ENCODE assay signal across 8 cellular contexts in genomic region chr19:52188822-52189744, GRCh38. TPM values are rescaled to one million over a fixed set of nuclear protein-coding genes. Genes with fewer than 3 reads are reported as not detected.
A peak's percentile ranks its signal among the peaks of the same experiment; 100 is the strongest.
DNase-seq lines count a peak whose midpoint lies in the region; ATAC-seq, FAIRE-seq and TF ChIP-seq lines count a peak whose summit lies in the region.

No MANE protein-coding gene starts in this region.

- CTCF ChIA-PET in CD4-positive, alpha-beta T cell (lab: Charles Lee): interaction anchor here (0.6 to 1.8 kb wide), 11 partner anchors 14 to 1272 kb away, joined by 3 to 23 read pairs (median 3); partner anchors contain the start of genes ZNF616 and ZNF836

- peaks cover 45% of the 10 kb centered on the region for H3K4me1 Mint-ChIP-seq in CD4-positive, alpha-beta T cell (ENCODE audit: low read depth)
- peaks cover 26% of the 10 kb centered on the region for H3K4me1 Mint-ChIP-seq in activated naive CD8-positive, alpha-beta T cell treated with anti-CD3 and anti-CD28 coated beads, Interleukin-2, amount 10 ng/mL, durations not matched to agents 7 days and 5 days

- H3K9me3 ChIP-seq in CD4-positive, alpha-beta T cell (ENCODE audit: control insufficient read depth, low read length): no peaks in the 10 kb centered on the region
- H3K9me3 ChIP-seq in iPS-15b (ENCODE audit: control insufficient read depth, insufficient read depth, low read length) (no peaks in the 10 kb centered on the region), small intestine (ENCODE audit: control insufficient read depth, low read depth) (no peaks in the 10 kb centered on the region)

- POLR2A ChIA-PET in CD4-positive, alpha-beta T cell (lab: Charles Lee): interaction anchor here (0.6 to 2.0 kb wide), 28 partner anchors 9 to 1926 kb away, joined by 3 to 52 read pairs (median 4); partner anchors contain the start of genes MYADM, ZNF432, ZNF610 and ZNF613
- POLR2A ChIA-PET in activated naive CD8-positive, alpha-beta T cell treated with anti-CD3 and anti-CD28 coated beads, Interleukin-2, amount 10 ng/mL, durations not matched to agents 7 days and 5 days (lab: Charles Lee): interaction anchor here (0.6 to 2.3 kb wide), 16 partner anchors 10 to 752 kb away, joined by 3 to 26 read pairs (median 4); partner anchors contain the start of genes ZNF615, ZNF616 and ZNF836

- peak overlapping the region; percentile 95 for H3K4me3 Mint-ChIP-seq in CD4-positive, alpha-beta T cell
- H3K4me3 Mint-ChIP-seq in activated naive CD8-positive, alpha-beta T cell treated with anti-CD3 and anti-CD28 coated beads, Interleukin-2, amount 10 ng/mL, durations not matched to agents 7 days and 5 days: peak overlapping the region; percentile 99

- H3K9ac ChIP-seq in iPS-15b (ENCODE audit: low read depth, low read length): peak overlapping the region; percentile 85

- peak overlapping the region; percentile 79 for H3K27ac ChIP-seq in CD4-positive, alpha-beta T cell (ENCODE audit: low read depth, low read length)
- H3K27ac ChIP-seq in small intestine (ENCODE audit: low read depth in 1 of 2, low read length in 1 of 2): peak overlapping the region; percentile 61 to 74

- H3K4me3 ChIP-seq in NB4 (ENCODE audit: low read depth, low read length) (peak overlapping the region; percentile 53), iPS-15b (ENCODE audit: low read depth, low read length) (peak overlapping the region; percentile 71), small intestine (ENCODE audit: low read depth in 1 of 2, low read length in 2 of 2) (peak overlapping the region in 1 of 2 donors; percentile 53)

- no peaks in the 10 kb centered on the region for H3K27me3 ChIP-seq in CD4-positive, alpha-beta T cell (ENCODE audit: control insufficient read depth, insufficient read depth, low read length)
- H3K27me3 ChIP-seq in iPS-15b (ENCODE audit: control insufficient read depth, insufficient read depth, low read length): no peaks in the 10 kb centered on the region
- H3K27me3 ChIP-seq in small intestine (ENCODE audit: control insufficient read depth in 2 of 2, insufficient read depth in 2 of 2, low read length in 2 of 2): no peaks in the 10 kb centered on the region

- peak in 3 of 10 experiments; percentile 5 to 9 (median 6) for DNase-seq in CD4-positive, alpha-beta T cell
- no peak for DNase-seq in NB4 (ENCODE audit: low read depth)
- DNase-seq in activated naive CD8-positive, alpha-beta T cell treated with anti-CD3 and anti-CD28 coated beads, Interleukin-2, amount 10 ng/mL, durations not matched to agents 7 days and 5 days: peak; percentile 93
- no peak for DNase-seq in small intestine
- DNase-seq in putamen (ENCODE audit: low spot score): no peak

- H3K27me3 Mint-ChIP-seq in CD4-positive, alpha-beta T cell: no peaks in the 10 kb centered on the region
- no peaks in the 10 kb centered on the region for H3K27me3 Mint-ChIP-seq in activated naive CD8-positive, alpha-beta T cell treated with anti-CD3 and anti-CD28 coated beads, Interleukin-2, amount 10 ng/mL, durations not matched to agents 7 days and 5 days

- intact Hi-C loops in CD4-positive, alpha-beta T cell (cut with DNase I, micrococcal nuclease): loop anchor here (1.0 to 5.0 kb wide), 2 partner anchors 18 to 487 kb away; partner anchors contain the start of gene ZNF836 (in 2 of the 2)

- no peak for TF ChIP-seq CTCF in CD4-positive, alpha-beta T cell (IDR thresholded peaks at IDR 0.05)
- no peak for TF ChIP-seq CTCF in NB4 (IDR thresholded peaks at IDR 0.05; ENCODE audit: low read depth, low read length)

- TF ChIP-seq POLR2A in NB4 (IDR thresholded peaks at IDR 0.05; ENCODE audit: extremely low read depth, insufficient read length): peak; percentile 18

- peak overlapping the region; percentile 96 for H3K27ac Mint-ChIP-seq in CD4-positive, alpha-beta T cell
- peak overlapping the region; percentile 100 for H3K27ac Mint-ChIP-seq in activated naive CD8-positive, alpha-beta T cell treated with anti-CD3 and anti-CD28 coated beads, Interleukin-2, amount 10 ng/mL, durations not matched to agents 7 days and 5 days

- no peak for ATAC-seq in CD4-positive, alpha-beta T cell (ENCODE audit: poor library complexity)
- ATAC-seq in GM21360 (IDR thresholded peaks at IDR 0.05; ENCODE audit: unreplicated experiment) (peak; percentile 3), HG03139 (IDR thresholded peaks at IDR 0.05; ENCODE audit: unreplicated experiment) (no peak)
- ATAC-seq in activated naive CD8-positive, alpha-beta T cell treated with anti-CD3 and anti-CD28 coated beads, Interleukin-2, amount 10 ng/mL, durations not matched to agents 7 days and 5 days (ENCODE audit: low read depth): peak; percentile 85

- peaks cover 41% of the 10 kb centered on the region for H3K36me3 Mint-ChIP-seq in CD4-positive, alpha-beta T cell (ENCODE audit: low read depth)
- H3K36me3 Mint-ChIP-seq in activated naive CD8-positive, alpha-beta T cell treated with anti-CD3 and anti-CD28 coated beads, Interleukin-2, amount 10 ng/mL, durations not matched to agents 7 days and 5 days: peaks cover 19% of the 10 kb centered on the region

- H3K9me3 Mint-ChIP-seq in CD4-positive, alpha-beta T cell: no peaks in the 10 kb centered on the region
- no peaks in the 10 kb centered on the region for H3K9me3 Mint-ChIP-seq in activated naive CD8-positive, alpha-beta T cell treated with anti-CD3 and anti-CD28 coated beads, Interleukin-2, amount 10 ng/mL, durations not matched to agents 7 days and 5 days

- H3K4me1 ChIP-seq in iPS-15b (ENCODE audit: control insufficient read depth, insufficient read depth, low read length): peaks cover 10% of the 10 kb centered on the region
- peaks cover 3 to 7% of the 10 kb centered on the region in 2 donors for H3K4me1 ChIP-seq in small intestine (ENCODE audit: control insufficient read depth in 2 of 2, insufficient read depth in 1 of 2, low read depth in 1 of 2, low read length in 1 of 2)

- H3K36me3 ChIP-seq in iPS-15b (ENCODE audit: control insufficient read depth, insufficient read depth, low read length) (peaks cover 4% of the 10 kb centered on the region), small intestine (ENCODE audit: control insufficient read depth in 2 of 2, insufficient read depth in 2 of 2, low read length in 2 of 2) (no peaks in the 10 kb centered on the region)

- 2 to 3% (median 3%) methylated on average over 33 of the region's 33 CpGs for WGBS in small intestine, 3 donors

- no peak for FAIRE-seq in small intestine (lab: Jason Lieb, UNC)

RNA-seq across cellular contexts. Expression of gene PPP2R1A, which starts 0.8 kb away (rescaled TPM):
- total RNA-seq in CD4-positive, alpha-beta T cell: 100 to 1,000 TPM; 151 to 157 TPM
- 100 to 1,000 TPM; 184 to 187 TPM for total RNA-seq in activated naive CD8-positive, alpha-beta T cell treated with anti-CD3 and anti-CD28 coated beads, Interleukin-2, amount 10 ng/mL, durations not matched to agents 7 days and 5 days
- 100 to 1,000 TPM; 131 to 147 (median 144) TPM for polyA plus RNA-seq in small intestine

RNA-seq across cellular contexts. Expression of gene ZNF836, which starts 17.7 kb away (rescaled TPM):
- total RNA-seq in CD4-positive, alpha-beta T cell: 10 to 100 TPM; 24.1 to 26.2 TPM
- 10 to 100 TPM; 25.8 to 29.2 TPM for total RNA-seq in activated naive CD8-positive, alpha-beta T cell treated with anti-CD3 and anti-CD28 coated beads, Interleukin-2, amount 10 ng/mL, durations not matched to agents 7 days and 5 days
- 1 to 10 TPM; 1.8 to 3.9 (median 3.0) TPM for polyA plus RNA-seq in small intestine

RNA-seq across cellular contexts. Expression of gene ZNF616, which starts 49.3 kb away (rescaled TPM):
- 1 to 10 TPM in 1 of 2 experiments, under 1 TPM in 1; 0.99 to 1.5 TPM for total RNA-seq in CD4-positive, alpha-beta T cell
- 10 to 100 TPM; 12.1 to 13.3 TPM for total RNA-seq in activated naive CD8-positive, alpha-beta T cell treated with anti-CD3 and anti-CD28 coated beads, Interleukin-2, amount 10 ng/mL, durations not matched to agents 7 days and 5 days
- polyA plus RNA-seq in small intestine: 1 to 10 TPM; 1.1 to 2.5 (median 1.9) TPM

Comparison
In these comparisons a context has a peak if more than half of its experiments do, and no peak if none do; other contexts are left out.
1. ATAC-seq: peak in GM21360 (single experiment) and activated naive CD8-positive, alpha-beta T cell treated with anti-CD3 and anti-CD28 coated beads, Interleukin-2, amount 10 ng/mL, durations not matched to agents 7 days and 5 days (single experiment); none in CD4-positive, alpha-beta T cell (single experiment) and HG03139 (single experiment).
2. RNA of gene ZNF616, which starts 49.3 kb away (total RNA-seq): 12.1 to 13.3 TPM in activated naive CD8-positive, alpha-beta T cell treated with anti-CD3 and anti-CD28 coated beads, Interleukin-2, amount 10 ng/mL, durations not matched to agents 7 days and 5 days; 0.99 to 1.5 TPM in CD4-positive, alpha-beta T cell; every median in the first group is over 4 times any median in the second.